8 cellular contexts compared by ENCODE assay signal in the genomic region with DNA sequence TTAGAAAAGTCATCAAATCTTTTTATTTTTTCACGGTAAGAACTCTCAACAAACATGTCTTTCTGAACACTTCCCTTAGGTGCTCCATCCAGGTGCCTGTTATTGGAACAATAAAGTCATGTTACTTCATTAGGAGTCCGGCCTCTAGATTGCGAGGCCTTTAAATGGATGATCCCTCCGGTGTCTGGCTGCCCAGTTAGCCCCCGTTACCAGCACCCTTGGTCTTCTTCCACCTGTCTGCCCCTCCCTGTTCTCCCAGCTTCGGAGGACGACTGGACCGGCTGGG. TPM values are rescaled to one million over a fixed set of nuclear protein-coding genes. Genes with fewer than 3 reads are reported as not detected.
DNase-seq lines count a peak whose midpoint lies in the region; ATAC-seq, FAIRE-seq and TF ChIP-seq lines count a peak whose summit lies in the region.

No MANE protein-coding gene starts in this region.

- peak overlapping the region; percentile 93 to 95 (median 94) for H3K4me3 Mint-ChIP-seq in nephron

- H4K20me1 ChIP-seq in BLaER1 treated with 17β-estradiol and CSF1 and Interleukin-3, amounts not matched to agents 10 nM and 100 nM, result peaks cover 9 to 37% (median 32%) of the 10 kb centered on the region in 11 experiments; a peak in 21 of 22 replicates

- intact Hi-C loops in colonic mucosa (cut with DNase I), result no loop called here

- H3K27ac Mint-ChIP-seq in nephron, result peak overlapping the region; percentile 90 to 97 (median 97)

- no peaks in the 10 kb centered on the region for H3K27me3 ChIP-seq in BLaER1 treated with 17β-estradiol and CSF1 and Interleukin-3, amounts not matched to agents 10 nM and 100 nM
- H3K27me3 ChIP-seq in colonic mucosa, result no peaks in the 10 kb centered on the region

- peaks cover 3% of the 10 kb centered on the region for H3K27me3 Mint-ChIP-seq in nephron (ENCODE audit: low read depth)

- peak overlapping the region; percentile 85 to 99 (median 97) for H3K9ac ChIP-seq in BLaER1 treated with 17β-estradiol and CSF1 and Interleukin-3, amounts not matched to agents 10 nM and 100 nM
- H3K9ac ChIP-seq in colonic mucosa (ENCODE audit: low read depth in 2 of 2, low read length in 2 of 2), result peak overlapping the region; percentile 88 to 95

- peaks cover 43% of the 10 kb centered on the region for H3K36me3 Mint-ChIP-seq in nephron (ENCODE audit: low read depth)

- no peak for ATAC-seq in HG03442 (IDR thresholded peaks at IDR 0.05; ENCODE audit: unreplicated experiment)

- H3K4me1 Mint-ChIP-seq in nephron, result peaks cover 32% of the 10 kb centered on the region

- no peaks in the 10 kb centered on the region for H3K9me3 ChIP-seq in BLaER1 treated with 17β-estradiol and CSF1 and Interleukin-3, amounts not matched to agents 10 nM and 100 nM (replicated peaks in 1 of 11)
- no peaks in the 10 kb centered on the region for H3K9me3 ChIP-seq in colonic mucosa

- peak overlapping the region; percentile 68 to 98 (median 92) for H3K4me3 ChIP-seq in BLaER1 treated with 17β-estradiol and CSF1 and Interleukin-3, amounts not matched to agents 10 nM and 100 nM
- peak overlapping the region; percentile 91 for H3K4me3 ChIP-seq in Jurkat, Clone E6-1 (ENCODE audit: low read length)
- H3K4me3 ChIP-seq in colonic mucosa, result peak overlapping the region; percentile 89

- peaks cover 24 to 35% (median 32%) of the 10 kb centered on the region in 11 experiments for H3K36me3 ChIP-seq in BLaER1 treated with 17β-estradiol and CSF1 and Interleukin-3, amounts not matched to agents 10 nM and 100 nM
- H3K36me3 ChIP-seq in colonic mucosa, result peaks cover 4% of the 10 kb centered on the region

- no peaks in the 10 kb centered on the region for H3K9me3 Mint-ChIP-seq in nephron

- H3K27ac ChIP-seq in BLaER1 treated with 17β-estradiol and CSF1 and Interleukin-3, amounts not matched to agents 10 nM and 100 nM, result peak overlapping the region; percentile 65 to 99 (median 94)
- peak overlapping the region; percentile 89 for H3K27ac ChIP-seq in colonic mucosa

- DNase-seq in Jurkat, Clone E6-1 (ENCODE audit: low read depth, low spot score), result no peak
- DNase-seq in colonic mucosa, result no peak
- no peak for DNase-seq in iPS-NIHi7 (ENCODE audit: extremely low spot score)
- no peak for DNase-seq in RCC 7860 (ENCODE audit: low spot score)
- no peak for DNase-seq in SIG-M5 (lab: John Stamatoyannopoulos, UW)

- peaks cover 29 to 38% (median 32%) of the 10 kb centered on the region in 10 experiments for H3K4me1 ChIP-seq in BLaER1 treated with 17β-estradiol and CSF1 and Interleukin-3, amounts not matched to agents 10 nM and 100 nM
- H3K4me1 ChIP-seq in colonic mucosa, result no peaks in the 10 kb centered on the region

- H3K4me2 ChIP-seq in BLaER1 treated with 17β-estradiol and CSF1 and Interleukin-3, amounts not matched to agents 10 nM and 100 nM, result peak overlapping the region; percentile 74 to 91 (median 88)

- TF ChIP-seq CTCF in colonic mucosa (IDR thresholded peaks at IDR 0.05) (no peak), nephron (IDR thresholded peaks at IDR 0.05; ENCODE audit: unreplicated experiment in 3 of 3) (no peak)

- no peak for FAIRE-seq in RCC 7860 (lab: Jason Lieb, UNC)

RNA-seq across cellular contexts. Expression of a gene that starts 0.6 kb away (rescaled TPM):
- polyA plus RNA-seq in Jurkat, Clone E6-1 (2012; ENCODE audit: insufficient read depth, insufficient read length), result 525 TPM
- total RNA-seq in colonic mucosa, result 100 to 1,000 TPM in 1 of 2 donors, 10 to 100 TPM in 1; 69.6 to 155 TPM

RNA-seq across cellular contexts. Expression of a gene that starts 12.7 kb away (rescaled TPM):
- 8,487 TPM for polyA plus RNA-seq in Jurkat, Clone E6-1 (2012; ENCODE audit: insufficient read depth, insufficient read length)
- total RNA-seq in colonic mucosa, result 1,000 to 10,000 TPM; 3,248 to 3,669 TPM

RNA-seq across cellular contexts. Expression of a gene that starts 14.3 kb away (rescaled TPM):
- 9.6 TPM for polyA plus RNA-seq in Jurkat, Clone E6-1 (2012; ENCODE audit: insufficient read depth, insufficient read length)
- total RNA-seq in colonic mucosa, result 1 to 10 TPM; 3.5 to 6.1 TPM

RNA-seq across cellular contexts. Expression of a gene that starts 23.8 kb away (rescaled TPM):
- polyA plus RNA-seq in Jurkat, Clone E6-1 (2012; ENCODE audit: insufficient read depth, insufficient read length), result 1.6 TPM
- total RNA-seq in colonic mucosa, result 100 to 1,000 TPM; 158 to 206 TPM

RNA-seq across cellular contexts. Expression of a gene that starts 24.3 kb away (rescaled TPM):
- polyA plus RNA-seq in Jurkat, Clone E6-1 (2012; ENCODE audit: insufficient read depth, insufficient read length), result 73.7 TPM
- 10 to 100 TPM; 63.9 to 72.8 TPM for total RNA-seq in colonic mucosa
